2 cellular contexts compared by ENCODE assay signal in genomic region chr20:34965051-34965450, GRCh38.
TF ChIP-seq lines count a peak whose summit lies in the region.

No MANE protein-coding gene starts in this region.

TF ChIP-seq in GM23338, 12 proteins besides CTCF, POLR2A, EP300 and RAD21:
- no peak for TF ChIP-seq ZNF114 (CRISPR knock-in tag; IDR thresholded peaks at IDR 0.05)
- TF ChIP-seq POLR2AphosphoS5 (IDR thresholded peaks at IDR 0.05; ENCODE audit: low read depth), result no peak
- TF ChIP-seq NANOG (IDR thresholded peaks at IDR 0.05; ENCODE audit: borderline replicate concordance), result no peak
- TF ChIP-seq REST (IDR thresholded peaks at IDR 0.05; ENCODE audit: unreplicated experiment), result no peak
- no peak for TF ChIP-seq STAT1 (IDR thresholded peaks at IDR 0.05; ENCODE audit: unreplicated experiment)
- TF ChIP-seq EZH2phosphoT487 (IDR thresholded peaks at IDR 0.05; ENCODE audit: unreplicated experiment), result no peak
- TF ChIP-seq EZH2 (IDR thresholded peaks at IDR 0.05; ENCODE audit: low read depth, unreplicated experiment), result no peak
- no peak for TF ChIP-seq JUNB (IDR thresholded peaks at IDR 0.05; ENCODE audit: unreplicated experiment)
- TF ChIP-seq ZNF331 (CRISPR knock-in tag; IDR thresholded peaks at IDR 0.05; ENCODE audit: low read depth), result no peak
- TF ChIP-seq, protein P1, sequence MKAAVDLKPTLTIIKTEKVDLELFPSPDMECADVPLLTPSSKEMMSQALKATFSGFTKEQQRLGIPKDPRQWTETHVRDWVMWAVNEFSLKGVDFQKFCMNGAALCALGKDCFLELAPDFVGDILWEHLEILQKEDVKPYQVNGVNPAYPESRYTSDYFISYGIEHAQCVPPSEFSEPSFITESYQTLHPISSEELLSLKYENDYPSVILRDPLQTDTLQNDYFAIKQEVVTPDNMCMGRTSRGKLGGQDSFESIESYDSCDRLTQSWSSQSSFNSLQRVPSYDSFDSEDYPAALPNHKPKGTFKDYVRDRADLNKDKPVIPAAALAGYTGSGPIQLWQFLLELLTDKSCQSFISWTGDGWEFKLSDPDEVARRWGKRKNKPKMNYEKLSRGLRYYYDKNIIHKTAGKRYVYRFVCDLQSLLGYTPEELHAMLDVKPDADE (IDR thresholded peaks at IDR 0.05), result no peak
- no peak for TF ChIP-seq ZNF462 (CRISPR knock-in tag; IDR thresholded peaks at IDR 0.05)
- no peak for TF ChIP-seq CREB1 (CRISPR knock-in tag; IDR thresholded peaks at IDR 0.05; ENCODE audit: low read depth)

TF ChIP-seq in H1, 55 proteins besides CTCF, POLR2A, EP300 and RAD21:
- TF ChIP-seq CREB1 (IDR thresholded peaks at IDR 0.05) (no peak), SIX5 (IDR thresholded peaks at IDR 0.05; ENCODE audit: low read depth, low read length) (no peak), GTF2F1 (IDR thresholded peaks at IDR 0.05; ENCODE audit: borderline replicate concordance, low read depth, low read length) (no peak)
